Comparison of ENCODE assay signal across 8 cellular contexts in the genomic region with DNA sequence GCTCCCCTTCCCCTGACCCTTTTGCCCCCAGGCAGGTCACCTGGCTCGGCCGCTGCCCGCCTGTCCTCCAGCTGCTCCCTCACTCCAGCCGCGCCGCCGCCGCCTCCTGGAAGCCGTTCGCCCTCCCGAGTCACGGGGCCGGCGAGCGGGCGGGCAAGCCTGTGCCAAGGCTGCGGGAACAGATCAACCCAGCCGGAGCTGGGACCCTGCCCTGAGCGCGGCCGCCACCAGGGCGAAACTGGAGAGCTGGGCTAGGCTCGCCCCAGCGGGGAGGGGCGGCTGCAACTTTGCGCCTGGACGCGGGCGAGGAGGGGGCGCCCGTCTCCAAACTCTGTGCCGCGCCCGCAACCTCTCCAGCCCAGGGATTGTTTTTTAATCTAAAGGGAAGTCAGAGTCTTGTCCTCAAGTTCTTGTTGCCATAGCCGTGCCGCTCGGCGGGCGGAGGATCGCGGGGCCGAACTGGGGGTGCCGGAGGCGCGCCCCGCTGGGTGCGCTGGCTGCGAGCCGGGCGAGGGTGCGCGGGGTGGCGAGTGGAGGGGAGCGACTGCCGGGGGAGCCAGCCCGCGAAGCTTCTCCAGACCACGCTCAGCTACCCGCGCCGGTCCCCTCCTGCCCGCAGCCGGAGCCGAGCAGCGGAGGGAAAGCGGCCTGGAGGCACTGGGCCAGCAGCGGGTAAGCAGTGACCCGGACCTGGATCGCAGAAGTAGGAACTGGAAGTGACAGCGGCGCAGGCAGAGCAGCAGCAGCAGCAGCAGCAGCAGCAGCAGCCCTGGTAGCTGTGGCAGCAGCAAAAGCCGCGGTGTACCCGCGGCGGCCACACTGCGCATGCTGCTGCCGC. TPM values are rescaled to one million over a fixed set of nuclear protein-coding genes. Genes with fewer than 3 reads are reported as not detected.
DNase-seq lines count a peak whose midpoint lies in the region; ATAC-seq and TF ChIP-seq lines count a peak whose summit lies in the region.

No MANE protein-coding gene starts in this region.

- H3K36me3 Mint-ChIP-seq in activated naive CD4-positive, alpha-beta T cell treated with anti-CD3 and anti-CD28 coated beads, Interleukin-2, amount 50 U/mL, for 72 hours, result peaks cover 4 to 14% of the 10 kb centered on the region in 2 donors
- H3K36me3 Mint-ChIP-seq in osteocyte (ENCODE audit: unreplicated experiment), result no peaks in the 10 kb centered on the region

- ATAC-seq in GM21360 (IDR thresholded peaks at IDR 0.05; ENCODE audit: unreplicated experiment) (peak; percentile 67), HG03571 (IDR thresholded peaks at IDR 0.05; ENCODE audit: unreplicated experiment) (peak; percentile 73), Right ventricle myocardium superior (ENCODE audit: poor library complexity) (peak; percentile 92)
- peak; percentile 60 to 69 for ATAC-seq in activated naive CD4-positive, alpha-beta T cell treated with anti-CD3 and anti-CD28 coated beads, Interleukin-2, amount 50 U/mL, for 72 hours

- intact Hi-C loops in Right ventricle myocardium superior (cut with DNase I), result no loop called here

- peaks cover 20% of the 10 kb centered on the region for H3K4me1 Mint-ChIP-seq in osteocyte (ENCODE audit: unreplicated experiment)

- peak overlapping the region; percentile 88 to 90 for H3K27ac Mint-ChIP-seq in activated naive CD4-positive, alpha-beta T cell treated with anti-CD3 and anti-CD28 coated beads, Interleukin-2, amount 50 U/mL, for 72 hours
- H3K27ac Mint-ChIP-seq in osteocyte (ENCODE audit: unreplicated experiment), result peak overlapping the region; percentile 65

- H3K4me3 Mint-ChIP-seq in osteocyte (ENCODE audit: unreplicated experiment), result peak overlapping the region; percentile 75

- peaks cover 2% of the 10 kb centered on the region for H3K27me3 Mint-ChIP-seq in osteocyte (ENCODE audit: unreplicated experiment)

- TF ChIP-seq CTCF in osteocyte (IDR thresholded peaks at IDR 0.05), result peak; percentile 36

- H3K9me3 Mint-ChIP-seq in activated naive CD4-positive, alpha-beta T cell treated with anti-CD3 and anti-CD28 coated beads, Interleukin-2, amount 50 U/mL, for 72 hours, result no peaks in the 10 kb centered on the region
- H3K9me3 Mint-ChIP-seq in osteocyte (ENCODE audit: unreplicated experiment), result peaks cover 16% of the 10 kb centered on the region

- DNase-seq in DMS153 treated with DMSO at 0.1 percent for 48 hours (lab: John Stamatoyannopoulos, UW; ENCODE audit: unreplicated experiment) (peak; percentile 36), RKO (ENCODE audit: low spot score) (peak; percentile 65), Right ventricle myocardium superior (peak; percentile 82), osteocyte (ENCODE audit: extremely low spot score, unreplicated experiment) (peak; percentile 88), NCI-H187 (lab: John Stamatoyannopoulos, UW) (no peak)
- peak; percentile 26 to 57 for DNase-seq in activated naive CD4-positive, alpha-beta T cell treated with anti-CD3 and anti-CD28 coated beads, Interleukin-2, amount 50 U/mL, for 72 hours (ENCODE audit: low spot score in 2 of 2)

RNA-seq across cellular contexts. Expression of a gene that starts 13.4 kb away (rescaled TPM):
- total RNA-seq in activated naive CD4-positive, alpha-beta T cell treated with anti-CD3 and anti-CD28 coated beads, Interleukin-2, amount 50 U/mL, for 72 hours, result 10 to 100 TPM; 59.5 to 80.3 TPM
- total RNA-seq in Right ventricle myocardium superior (36.8 TPM), osteocyte (8.5 and 8.7 TPM in 2 replicates)

Comparison
In these comparisons a context has a peak if more than half of its experiments do, and no peak if none do; other contexts are left out.
1. DNase-seq: peak in DMS153 treated with DMSO at 0.1 percent for 48 hours (single experiment), RKO (single experiment), activated naive CD4-positive, alpha-beta T cell treated with anti-CD3 and anti-CD28 coated beads, Interleukin-2, amount 50 U/mL, for 72 hours (2 of 2), Right ventricle myocardium superior (single experiment) and osteocyte (single experiment); none in NCI-H187 (0 of 2).
2. Peak in every context shown above with its lines, with median percentiles within 50 percentile points of each other: ATAC-seq.